In the genomic region with DNA sequence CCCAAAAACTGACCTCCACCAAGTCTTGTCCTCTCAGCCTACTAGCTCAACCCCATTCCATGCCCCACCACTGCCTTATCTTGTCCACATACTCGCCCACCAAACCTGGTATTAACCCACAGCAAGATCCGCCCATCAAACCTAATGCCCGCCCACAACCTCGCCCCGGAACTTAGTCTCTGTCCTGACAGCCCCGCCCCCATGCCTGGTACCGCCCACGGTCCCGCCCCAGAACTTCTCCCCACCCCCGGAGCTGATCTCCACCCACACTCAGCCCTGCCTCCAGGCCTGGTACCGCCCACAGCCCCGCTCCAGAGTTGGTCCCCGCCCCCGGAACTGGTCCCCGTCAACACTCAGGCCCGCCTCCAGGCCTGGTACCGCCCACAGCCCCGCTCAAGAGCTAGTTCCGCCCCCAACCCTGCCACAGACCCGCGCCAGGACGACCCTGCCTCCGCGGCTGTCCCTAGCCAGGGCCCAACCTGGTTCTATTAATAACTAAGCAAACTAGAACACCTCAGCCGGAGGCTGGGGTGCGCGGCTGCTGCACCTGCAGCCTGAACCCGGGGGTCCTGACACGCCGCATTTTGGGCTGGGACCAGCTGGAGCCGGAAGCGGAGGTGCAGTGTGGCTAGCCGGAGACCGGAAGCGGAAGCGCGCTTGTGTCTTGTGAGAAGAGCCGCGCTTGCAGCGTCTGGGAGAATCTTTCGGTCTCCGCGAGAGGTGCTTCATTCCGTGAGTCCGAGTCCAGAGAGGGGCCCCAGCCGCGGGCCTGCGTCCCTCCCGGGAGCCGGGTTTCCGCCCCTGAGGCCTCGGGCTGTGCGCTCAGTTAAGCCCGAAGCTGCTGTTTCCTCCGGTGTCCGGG, we compare ENCODE assay signal across 8 cellular contexts. TPM values are rescaled to one million over a fixed set of nuclear protein-coding genes. Genes with fewer than 3 reads are reported as not detected.
DNase-seq lines count a peak whose midpoint lies in the region; ATAC-seq, FAIRE-seq and TF ChIP-seq lines count a peak whose summit lies in the region.

Gene ZNF557, plus strand, starts transcription at position 662 of the 862 bp plus-strand sequence. CDS start 5,372 bp downstream, outside the sequence.

- H3K4ac ChIP-seq in H1 (replicated peaks; ENCODE audit: insufficient read length, low read depth, low read length) (no peak within 1 kb of the TSS), mesendoderm (ENCODE audit: low read depth, low read length) (peak within 1 kb of the TSS; percentile 88)

- no peaks in the 10 kb centered on the region for H3K79me1 ChIP-seq in H1 (ENCODE audit: low read depth, low read length)
- peaks cover 1% of the 10 kb centered on the region for H3K79me1 ChIP-seq in mesendoderm (ENCODE audit: low read length)

- H3K4me3 ChIP-seq in Caco-2 (ENCODE audit: low read depth, low read length) (peak within 1 kb of the TSS; percentile 80), H1 (ENCODE audit: extremely low read depth in 1 of 4, insufficient read depth in 2 of 4, low read depth in 3 of 4, low read length in 4 of 4) (peak within 1 kb of the TSS; percentile 85 to 95 (median 90)), mesendoderm (ENCODE audit: low read length) (peak within 1 kb of the TSS; percentile 97)

- H3K9ac ChIP-seq in H1 (replicated peaks in 1 of 4; ENCODE audit: extremely low read depth in 1 of 4, low read depth in 3 of 4, low read length in 3 of 4): peak within 1 kb of the TSS; percentile 56 to 79 (median 58)
- peak within 1 kb of the TSS; percentile 82 for H3K9ac ChIP-seq in mesendoderm (ENCODE audit: low read length)

- no TSS peak for BruUV-seq in Caco-2 (replicated peaks; lab: Mats Ljungman, UMichigan)

- FAIRE-seq in H1 (lab: Jason Lieb, UNC): no peak

- peaks cover 2% of the 10 kb centered on the region; the same call in 1 of the 2 replicates for H3K23me2 ChIP-seq in H1 (ENCODE audit: low read depth, low read length)

- intact Hi-C loops in Caco-2 (cut with micrococcal nuclease; ENCODE audit: unreplicated experiment): no loop called here

- no peak for TF ChIP-seq EP300 in H1 (IDR thresholded peaks at IDR 0.05; ENCODE audit: borderline replicate concordance in 1 of 2, low read depth in 2 of 2, low read length in 2 of 2)

- H3K4me1 Mint-ChIP-seq in Caco-2 (ENCODE audit: low read depth, unreplicated experiment): peaks cover 7% of the 10 kb centered on the region
- peaks cover 22% of the 10 kb centered on the region for H3K4me1 Mint-ChIP-seq in activated CD8-positive, alpha-beta memory T cell treated with anti-CD3 and anti-CD28 coated beads, Interleukin-2, amount 10 ng/mL, durations not matched to agents 7 days and 5 days

- no peak for TF ChIP-seq RAD21 in H1 (IDR thresholded peaks at IDR 0.05 in 1 of 2, conservative IDR thresholded peaks at IDR 0.05 in 1 of 2; ENCODE audit: low read depth in 2 of 2, low read length in 2 of 2)

- H3K4me3 Mint-ChIP-seq in Caco-2 (ENCODE audit: unreplicated experiment): peak within 1 kb of the TSS; percentile 72
- peak within 1 kb of the TSS; percentile 94 for H3K4me3 Mint-ChIP-seq in activated CD8-positive, alpha-beta memory T cell treated with anti-CD3 and anti-CD28 coated beads, Interleukin-2, amount 10 ng/mL, durations not matched to agents 7 days and 5 days

- CTCF ChIA-PET in Caco-2 (lab: Charles Lee): interaction anchor here (0.6 to 1.0 kb wide), 4 partner anchors 30 to 714 kb away, joined by 4 to 7 read pairs (median 4); no protein-coding TSS in a partner anchor
- CTCF ChIA-PET in activated CD8-positive, alpha-beta memory T cell treated with anti-CD3 and anti-CD28 coated beads, Interleukin-2, amount 10 ng/mL, durations not matched to agents 7 days and 5 days (lab: Charles Lee): interaction anchor here (0.5 to 2.7 kb wide), 7 partner anchors 12 to 280 kb away, joined by 3 to 11 read pairs (median 3); no protein-coding TSS in a partner anchor
- CTCF ChIA-PET in H1 (lab: Charles Lee; ENCODE audit: partially characterized antibody): interaction anchor here (0.5 to 1.1 kb wide), 2 partner anchors 311 to 1453 kb away, joined by 3 to 4 read pairs; no protein-coding TSS in a partner anchor

- TF ChIP-seq CTCF in Caco-2 (IDR thresholded peaks at IDR 0.05; ENCODE audit: insufficient read depth in 1 of 2, low read depth in 1 of 2, low read length in 1 of 2, severe bottlenecking in 1 of 2, unreplicated experiment in 1 of 2): no peak
- no peak for TF ChIP-seq CTCF in H1 (IDR thresholded peaks at IDR 0.05; ENCODE audit: control extremely low read depth in 1 of 3, insufficient read depth in 1 of 3, low read depth in 1 of 3, low read length in 3 of 3)

- H3K9me3 ChIP-seq in Caco-2 (peaks cover 6% of the 10 kb centered on the region; the same call in 1 of the 2 replicates), H1 (ENCODE audit: insufficient read depth in 2 of 2, low read depth in 1 of 2, low read length in 1 of 2) (peaks cover 6 to 10% of the 10 kb centered on the region in 2 experiments; a peak in 2 of 4 replicates)

- H3K4me1 ChIP-seq in Caco-2 (no peaks in the 10 kb centered on the region), H1 (replicated peaks in 1 of 4; ENCODE audit: control insufficient read depth in 3 of 4, insufficient read depth in 4 of 4, low read length in 3 of 4) (no peaks in the 10 kb centered on the region), mesendoderm (ENCODE audit: control insufficient read depth, low read depth, low read length) (no peaks in the 10 kb centered on the region)

- no peak within 1 kb of the TSS for H2BK12ac ChIP-seq in H1 (ENCODE audit: low read depth, low read length)

- 2% methylated on average over 51 of the region's 56 CpGs; no CpG with 5 or more reads in 1 of the 2 experiments for WGBS in H1 (ENCODE audit: extremely low coverage in 1 of 2, insufficient coverage in 1 of 2, insufficient read length in 1 of 2, insufficient replicate concordance in 2 of 2, low coverage in 1 of 2, low lambda C conversion rate in 2 of 2, missing lambda C conversion rate in 1 of 2), 2 experiments
- WGBS in mesendoderm (ENCODE audit: extremely low coverage, insufficient coverage, low lambda C conversion rate): no CpG with 5 or more reads among the region's 56 CpGs

- no peak within 1 kb of the TSS for H4K91ac ChIP-seq in H1 (replicated peaks; ENCODE audit: insufficient read length, low read length)

- peak in 1 of 2 experiments; percentile 79; a peak in 2 of 3 replicates for TF ChIP-seq POLR2A in H1 (IDR thresholded peaks at IDR 0.05; ENCODE audit: control extremely low read depth in 1 of 2, low read depth in 2 of 2, low read length in 2 of 2)

- H4K8ac ChIP-seq in H1 (ENCODE audit: extremely low read depth, insufficient read depth, low read length) (peak within 1 kb of the TSS; percentile 93; the same call in 1 of the 2 replicates), mesendoderm (ENCODE audit: low read depth, low read length) (no peak within 1 kb of the TSS)

- ATAC-seq in GM21381 (IDR thresholded peaks at IDR 0.05; ENCODE audit: unreplicated experiment): peak; percentile 90
- peak; percentile 97 for ATAC-seq in activated CD8-positive, alpha-beta memory T cell treated with anti-CD3 and anti-CD28 coated beads, Interleukin-2, amount 10 ng/mL, durations not matched to agents 7 days and 5 days

- H2BK5ac ChIP-seq in H1 (ENCODE audit: low read depth, low read length): no peak within 1 kb of the TSS
- peak within 1 kb of the TSS; percentile 63 for H2BK5ac ChIP-seq in mesendoderm (ENCODE audit: low read length)

- H3K27ac ChIP-seq in H1 (ENCODE audit: low read depth, low read length) (peak within 1 kb of the TSS; percentile 45; the same call in 1 of the 2 replicates), mesendoderm (ENCODE audit: low read depth, low read length) (no peak within 1 kb of the TSS)

- H3K27me3 ChIP-seq in Caco-2 (replicated peaks; ENCODE audit: control insufficient read depth, insufficient read depth, low read length) (no peaks in the 10 kb centered on the region), H1 (replicated peaks in 1 of 4; ENCODE audit: control insufficient read depth in 3 of 4, extremely low read depth in 1 of 4, insufficient read depth in 3 of 4, low read length in 3 of 4) (no peaks in the 10 kb centered on the region), mesendoderm (ENCODE audit: insufficient read depth, low read length, poor library complexity) (no peaks in the 10 kb centered on the region)

- POLR2A ChIA-PET in Caco-2 (lab: Charles Lee) (interaction anchor here (0.5 to 1.6 kb wide), 8 partner anchors 8 to 1321 kb away, joined by 3 to 28 read pairs (median 4); partner anchors contain the start of genes ALKBH7 and RAB11B), H1 (lab: Charles Lee; ENCODE audit: partially characterized antibody) (interaction anchor here (0.9 to 1.8 kb wide), 6 partner anchors 10 to 317 kb away, joined by 3 to 8 read pairs (median 3); no protein-coding TSS in a partner anchor)

- H2BK120ac ChIP-seq in H1 (replicated peaks; ENCODE audit: low read depth, low read length) (no peak within 1 kb of the TSS), mesendoderm (ENCODE audit: low read depth, low read length) (peak within 1 kb of the TSS; percentile 40)

- H2AFZ ChIP-seq in H1 (ENCODE audit: low read length): peak within 1 kb of the TSS; percentile 88

- H3K56ac ChIP-seq in H1 (replicated peaks; ENCODE audit: insufficient read length, low read depth, low read length): no peak within 1 kb of the TSS
- peak within 1 kb of the TSS; percentile 89 for H3K56ac ChIP-seq in mesendoderm (ENCODE audit: low read length)

- H3K36me3 Mint-ChIP-seq in Caco-2 (ENCODE audit: insufficient read depth, unreplicated experiment): peaks cover 38% of the 10 kb centered on the region
- peaks cover 33% of the 10 kb centered on the region for H3K36me3 Mint-ChIP-seq in activated CD8-positive, alpha-beta memory T cell treated with anti-CD3 and anti-CD28 coated beads, Interleukin-2, amount 10 ng/mL, durations not matched to agents 7 days and 5 days

- no peak within 1 kb of the TSS for H3K14ac ChIP-seq in H1 (ENCODE audit: insufficient read length)

- no peaks in the 10 kb centered on the region for H3K27me3 Mint-ChIP-seq in Caco-2 (ENCODE audit: insufficient read depth, unreplicated experiment)
- no peaks in the 10 kb centered on the region for H3K27me3 Mint-ChIP-seq in activated CD8-positive, alpha-beta memory T cell treated with anti-CD3 and anti-CD28 coated beads, Interleukin-2, amount 10 ng/mL, durations not matched to agents 7 days and 5 days

- H3K23ac ChIP-seq in H1 (ENCODE audit: insufficient read length) (no peak within 1 kb of the TSS), mesendoderm (ENCODE audit: low read length) (no peak within 1 kb of the TSS)

- H3K36me3 ChIP-seq in Caco-2 (ENCODE audit: control insufficient read depth, insufficient read depth, low read length): peaks cover 1% of the 10 kb centered on the region
- peaks cover 5 to 19% (median 10%) of the 10 kb centered on the region in 4 experiments; a peak in 7 of 8 replicates for H3K36me3 ChIP-seq in H1 (ENCODE audit: control insufficient read depth in 2 of 4, insufficient read depth in 4 of 4, low read length in 3 of 4)
- H3K36me3 ChIP-seq in mesendoderm (ENCODE audit: control insufficient read depth, insufficient read depth, low read length): peaks cover 2% of the 10 kb centered on the region

- no peak within 1 kb of the TSS for H2BK20ac ChIP-seq in H1 (ENCODE audit: low read length)

- H3K79me2 ChIP-seq in H1 (ENCODE audit: control insufficient read depth in 1 of 2, insufficient read depth in 2 of 2, low read length in 2 of 2): peaks cover 0 to 8% of the 10 kb centered on the region in 2 experiments; a peak in 2 of 4 replicates
- H3K79me2 ChIP-seq in mesendoderm (ENCODE audit: control insufficient read depth, insufficient read depth, low read length): peaks cover 1% of the 10 kb centered on the region

- no peak within 1 kb of the TSS for H2AK5ac ChIP-seq in H1 (ENCODE audit: low read depth, low read length)
- H2AK5ac ChIP-seq in mesendoderm (ENCODE audit: low read length): no peak within 1 kb of the TSS

- H3K9me3 Mint-ChIP-seq in Caco-2 (ENCODE audit: unreplicated experiment): peaks cover 9% of the 10 kb centered on the region
- H3K9me3 Mint-ChIP-seq in activated CD8-positive, alpha-beta memory T cell treated with anti-CD3 and anti-CD28 coated beads, Interleukin-2, amount 10 ng/mL, durations not matched to agents 7 days and 5 days (ENCODE audit: low read depth): peaks cover 5% of the 10 kb centered on the region

- DNase-seq in Caco-2 (peak; percentile 97 to 98), HUDEP-2 (lab: John Stamatoyannopoulos, UW; ENCODE audit: unreplicated experiment in 76 of 76) (peak; percentile 35 to 100 (median 99)), NOMO-1 treated with dmso at 0.1 percent for 144 hours (lab: John Stamatoyannopoulos, UW; ENCODE audit: unreplicated experiment) (peak; percentile 95), H1 (ENCODE audit: low read depth in 1 of 2, low spot score in 2 of 2) (peak; percentile 87 to 97), mesendoderm (peak; percentile 98)
- peak; percentile 100 for DNase-seq in activated CD8-positive, alpha-beta memory T cell treated with anti-CD3 and anti-CD28 coated beads, Interleukin-2, amount 10 ng/mL, durations not matched to agents 7 days and 5 days
- DNase-seq in stimulated activated CD8-positive, alpha-beta memory T cell treated with anti-CD3 and anti-CD28 coated beads, Interleukin-12 subunit alpha, Interleukin-12 subunit beta, amount 100 ng/mL, for 4 hours (ENCODE audit: low read depth): peak; percentile 96

- H3K4me2 ChIP-seq in H1 (ENCODE audit: insufficient read depth in 1 of 2, low read depth in 2 of 2, low read length in 2 of 2): peak within 1 kb of the TSS; percentile 66 to 79
- H3K4me2 ChIP-seq in mesendoderm (ENCODE audit: low read length): peak within 1 kb of the TSS; percentile 46

- peak within 1 kb of the TSS; percentile 93 for H4K5ac ChIP-seq in H1 (ENCODE audit: insufficient read length, low read depth, low read length)
- H4K5ac ChIP-seq in mesendoderm (ENCODE audit: low read length): no peak within 1 kb of the TSS

- H3K18ac ChIP-seq in H1 (ENCODE audit: extremely low read depth, low read length) (no peak within 1 kb of the TSS; the same call in 1 of the 2 replicates), mesendoderm (ENCODE audit: low read length) (peak within 1 kb of the TSS; percentile 95)

- H2BK15ac ChIP-seq in H1 (ENCODE audit: low read length) (no peak within 1 kb of the TSS), mesendoderm (replicated peaks; ENCODE audit: low read depth) (no peak within 1 kb of the TSS)

- peak within 1 kb of the TSS; percentile 70 for H3K27ac Mint-ChIP-seq in Caco-2 (ENCODE audit: unreplicated experiment)
- H3K27ac Mint-ChIP-seq in activated CD8-positive, alpha-beta memory T cell treated with anti-CD3 and anti-CD28 coated beads, Interleukin-2, amount 10 ng/mL, durations not matched to agents 7 days and 5 days: peak within 1 kb of the TSS; percentile 75

- H4K20me1 ChIP-seq in H1 (replicated peaks in 1 of 2; ENCODE audit: control insufficient read depth in 1 of 2, insufficient read depth in 2 of 2, low read length in 2 of 2): no peaks in the 10 kb centered on the region

RNA-seq across cellular contexts. Expression of gene ZNF557, which starts in this region (rescaled TPM):
- 8.3 and 8.8 TPM in 2 replicates for total RNA-seq in Caco-2 (2022)
- 10 to 100 TPM; 13.3 to 13.5 TPM for total RNA-seq in activated CD8-positive, alpha-beta memory T cell treated with anti-CD3 and anti-CD28 coated beads, Interleukin-2, amount 10 ng/mL, durations not matched to agents 7 days and 5 days
- total RNA-seq in H1 (2021; fragmentation: NEBNext Ultra II Directional; extraction: Animal tissue kit (Norgen Biotek cat#: 25700)): 5.8 and 7.4 TPM in 2 replicates
- polyA plus RNA-seq in H1 (2011; rRNA removed): 1.2 and 1.4 TPM in 2 replicates
- 1.6 TPM for polyA plus RNA-seq in H1 (2011; cell fraction: cytosol; rRNA removed)
- polyA plus RNA-seq in H1 (2011; cell fraction: nucleus; rRNA removed): 2.4 TPM
- polyA plus RNA-seq in H1 (2012, experiment 1 of 2): 2.1 to 3.5 TPM (median 2.4 TPM) in 4 replicates
- polyA plus RNA-seq in H1 (2012, experiment 2 of 2): 0.59 TPM
- polyA plus RNA-seq in H1 (2013, experiment 1 of 2): 3.3 TPM
- 3.1 TPM for polyA plus RNA-seq in H1 (2013, experiment 2 of 2)
- polyA minus RNA-seq in H1 (2011; rRNA and poly(A)+ RNA removed): 16.7 and 17.7 TPM in 2 replicates
- 6.5 TPM for polyA minus RNA-seq in H1 (2011; cell fraction: cytosol; rRNA and poly(A)+ RNA removed)
- 15.8 TPM for polyA minus RNA-seq in H1 (2011; cell fraction: nucleus; rRNA and poly(A)+ RNA removed)
- 3.2 TPM for polyA plus RNA-seq in mesendoderm (2013, experiment 1 of 2)
- 3.0 TPM for polyA plus RNA-seq in mesendoderm (2013, experiment 2 of 2)
